In the genomic region with DNA sequence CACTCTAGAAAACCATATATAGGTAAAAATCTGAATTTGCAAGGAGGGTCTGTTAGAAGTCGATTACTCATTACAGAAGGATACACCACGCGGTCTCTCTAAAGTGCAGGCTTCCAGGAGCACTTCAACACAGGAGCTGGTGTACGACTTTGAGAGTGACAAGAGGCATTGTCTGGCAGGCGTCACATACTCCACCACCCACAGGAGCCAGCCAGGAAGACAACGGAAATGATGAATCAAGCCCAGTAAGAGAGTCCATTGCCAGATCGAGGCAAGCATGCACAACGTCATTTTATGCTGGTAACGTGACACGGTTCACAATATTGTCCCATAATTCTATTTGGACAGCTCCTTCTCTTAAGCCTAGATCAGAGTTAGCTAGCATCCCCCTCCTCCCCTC, we compare ENCODE assay signal across 18 cellular contexts.
DNase-seq lines count a peak whose midpoint lies in the region; FAIRE-seq and TF ChIP-seq lines count a peak whose summit lies in the region.
"Had no signal": no experiment of that assay in that cellular context is flagged by ENCODE, and none has a peak within 500 bp of the region (broad histone marks: within the 10 kb centered on the region; RNA-seq: fewer than 3 reads in every experiment).

No MANE protein-coding gene starts in this region.

- DNase-seq in AG09309 (ENCODE audit: low read depth) (peak; percentile 4), EH (ENCODE audit: low read depth) (peak; percentile 68), RCC 7860 (ENCODE audit: low spot score) (peak; percentile 22), inferior parietal cortex (ENCODE audit: extremely low spot score) (peak; percentile 18), DMS 273 (lab: John Stamatoyannopoulos, UW; ENCODE audit: unreplicated experiment) (no peak), GM19239 (ENCODE audit: insufficient read length, low spot score) (no peak), NCI-H1694 treated with DMSO at 0.1 percent for 48 hours (lab: John Stamatoyannopoulos, UW) (no peak)
- DNase-seq in activated CD8-positive, alpha-beta memory T cell treated with anti-CD3 and anti-CD28 coated beads, Interleukin-2, amount 50 U/mL, for 4 hours, result no peak
- DNase-seq: activated CD4-positive, alpha-beta T cell treated with anti-CD3 and anti-CD28 coated beads, Interleukin-2, amount 10 ng/mL, durations not matched to agents 24 days and 14 days; activated naive CD8-positive, alpha-beta T cell treated with anti-CD3 and anti-CD28 coated beads, Interleukin-2, amount 10 ng/mL, durations not matched to agents 7 days and 5 days; activated T-cell treated with anti-CD3 and anti-CD28 coated beads, Interleukin-2, amount 50 U/mL, for 24 hours; DND-41; immature natural killer cell; midbrain; SHP77; T1000 had no signal

- H3K4me3 ChIP-seq in AG09309 (ENCODE audit: control insufficient read depth, low read depth, low read length), result no peak overlapping the region
- H3K4me3 ChIP-seq: gastroesophageal sphincter had no signal

- no peak for TF ChIP-seq CTCF in AG09309 (IDR thresholded peaks at IDR 0.05; ENCODE audit: control insufficient read depth, insufficient read depth, low read depth, low read length, missing control alignments)

- FAIRE-seq in RCC 7860 (lab: Jason Lieb, UNC) (no peak), GM19239 (lab: Jason Lieb, UNC) (no peak)
- FAIRE-seq: GM12891 had no signal

Comparison
In these comparisons a context has a peak if more than half of its experiments do, and no peak if none do; other contexts are left out.
1. DNase-seq: peak in AG09309 (single experiment), EH (single experiment), RCC 7860 (single experiment) and inferior parietal cortex (single experiment); none in DMS 273 (single experiment), activated CD8-positive, alpha-beta memory T cell treated with anti-CD3 and anti-CD28 coated beads, Interleukin-2, amount 50 U/mL, for 4 hours (single experiment), GM19239 (single experiment) and NCI-H1694 treated with DMSO at 0.1 percent for 48 hours (single experiment).